8 cellular contexts compared by ENCODE assay signal in genomic region chr7:73005693-73006447, GRCh38. TPM values are rescaled to one million over a fixed set of nuclear protein-coding genes. Genes with fewer than 3 reads are reported as not detected.
A peak's percentile ranks its signal among the peaks of the same experiment; 100 is the strongest.
DNase-seq lines count a peak whose midpoint lies in the region; ATAC-seq and TF ChIP-seq lines count a peak whose summit lies in the region.
"Not testable (repeated sequence)": the region's sequence is repeated elsewhere in the genome, so short reads cannot be mapped to it uniquely, and the experiment has no call there.

No MANE protein-coding gene starts in this region.

- not testable (repeated sequence) for H3K27me3 Mint-ChIP-seq in Caco-2 (ENCODE audit: insufficient read depth, unreplicated experiment)

- not testable (repeated sequence) for BruUV-seq in Caco-2 (replicated peaks; lab: Mats Ljungman, UMichigan)

- H3K4me3 Mint-ChIP-seq in Caco-2 (ENCODE audit: unreplicated experiment): peak overlapping the region; percentile 89

- peak overlapping the region; percentile 45 for H3K4me3 ChIP-seq in Caco-2 (ENCODE audit: low read depth, low read length)
- H3K4me3 ChIP-seq in adrenal gland: peak overlapping the region in 3 of 4 donors; percentile 42 to 80 (median 58)
- H3K4me3 ChIP-seq in neuron (ENCODE audit: low read length): peak overlapping the region; percentile 57

- H3K27me3 ChIP-seq in Caco-2 (replicated peaks; ENCODE audit: control insufficient read depth, insufficient read depth, low read length); adrenal gland; neuron (ENCODE audit: insufficient read depth, low read length): not testable (repeated sequence)

- peaks cover 14% of the 10 kb centered on the region for H3K36me3 Mint-ChIP-seq in Caco-2 (ENCODE audit: insufficient read depth, unreplicated experiment)

- H2AFZ ChIP-seq in neuron (ENCODE audit: low read depth, low read length): not testable (repeated sequence)

- intact Hi-C loops in Caco-2 (cut with micrococcal nuclease; ENCODE audit: unreplicated experiment); adrenal gland (cut with DNase I); Right ventricle myocardium inferior (cut with DNase I): not testable (repeated sequence)

- not testable (repeated sequence) for H3K9me3 ChIP-seq in Caco-2; adrenal gland (replicated peaks in 1 of 3); neuron (ENCODE audit: low read length)

- POLR2A ChIA-PET in Caco-2 (lab: Charles Lee): not testable (repeated sequence)

- CTCF ChIA-PET in Caco-2 (lab: Charles Lee): not testable (repeated sequence)

- not testable (repeated sequence) for H3K4me1 Mint-ChIP-seq in Caco-2 (ENCODE audit: low read depth, unreplicated experiment)

- not testable (repeated sequence) for TF ChIP-seq CTCF in Caco-2 (IDR thresholded peaks at IDR 0.05; ENCODE audit: insufficient read depth in 1 of 2, low read depth in 1 of 2, low read length in 1 of 2, severe bottlenecking in 1 of 2, unreplicated experiment in 1 of 2); adrenal gland (IDR thresholded peaks at IDR 0.05)

- H3K27ac Mint-ChIP-seq in Caco-2 (ENCODE audit: unreplicated experiment): peak overlapping the region; percentile 97

- peak; percentile 75 to 90 for TF ChIP-seq POLR2A in adrenal gland (IDR thresholded peaks at IDR 0.05)

- DNase-seq in Caco-2 (peak; percentile 95 to 98), T-helper 9 cell (peak; percentile 74), adrenal gland (peak; percentile 80 to 92 (median 86)), Right ventricle myocardium inferior (ENCODE audit: missing footprints) (peak; percentile 90)
- DNase-seq in stimulated activated CD8-positive, alpha-beta memory T cell treated with anti-CD3 and anti-CD28 coated beads, Interleukin-4, amount 100 ng/mL, for 24 hours (ENCODE audit: low read depth): peak; percentile 84

- H3K4me1 ChIP-seq in Caco-2; adrenal gland (replicated peaks in 1 of 2); neuron (ENCODE audit: insufficient read depth, low read length): not testable (repeated sequence)

- not testable (repeated sequence) for H3K9me3 Mint-ChIP-seq in Caco-2 (ENCODE audit: unreplicated experiment)

- ATAC-seq in GM21515 (IDR thresholded peaks at IDR 0.05; ENCODE audit: unreplicated experiment) (peak; percentile 69), HG03460 (IDR thresholded peaks at IDR 0.05; ENCODE audit: unreplicated experiment) (peak; percentile 77), Right ventricle myocardium inferior (peak; percentile 98)

- 0 to 3% (median 0%) methylated on average over 18 to 47 of the region's 66 CpGs for WGBS in adrenal gland, 4 donors

- not testable (repeated sequence) for H3K36me3 ChIP-seq in Caco-2 (ENCODE audit: control insufficient read depth, insufficient read depth, low read length); adrenal gland (replicated peaks in 1 of 2); neuron (ENCODE audit: insufficient read depth, low read length)

- peak overlapping the region; percentile 53 to 95 (median 93) for H3K27ac ChIP-seq in adrenal gland

RNA-seq across cellular contexts. Expression of gene SPDYE8, which starts 23.7 kb away (rescaled TPM):
- total RNA-seq in Caco-2 (2022): not detected in 2 replicates
- total RNA-seq in adrenal gland: not detected
- not detected for polyA plus RNA-seq in adrenal gland
- not detected for total RNA-seq in Right ventricle myocardium inferior

RNA-seq across cellular contexts. Expression of gene TRIM74, which starts 36.6 kb away (rescaled TPM):
- total RNA-seq in Caco-2 (2022) (0.39 TPM in 1 of 2 replicates, not detected in the other), adrenal gland (1 to 10 TPM in 7 of 8 donors, under 1 TPM in 1; 0.55 to 3.7 (median 2.1) TPM), Right ventricle myocardium inferior (0.81 TPM)
- 1 to 10 TPM in 2 of 3 donors, under 1 TPM in 1; 0.16 to 5.5 (median 3.3) TPM for polyA plus RNA-seq in adrenal gland

RNA-seq across cellular contexts. Expression of gene SPDYE11, which starts 51.8 kb away (rescaled TPM):
- not detected in 2 replicates for total RNA-seq in Caco-2 (2022)
- not detected for total RNA-seq in adrenal gland
- not detected for polyA plus RNA-seq in adrenal gland
- total RNA-seq in Right ventricle myocardium inferior: not detected

Comparison
In these comparisons a context has a peak if more than half of its experiments do, and no peak if none do; other contexts are left out.
1. Peak in every context shown above with its lines: DNase-seq, ATAC-seq, H3K4me3 ChIP-seq and H3K27ac ChIP-seq.